ENCODE assay signal across 22 cellular contexts in genomic region chr12:29688914-29689313, GRCh38.
DNase-seq lines count a peak whose midpoint lies in the region; ATAC-seq and TF ChIP-seq lines count a peak whose summit lies in the region.
"Had no signal": no experiment of that assay in that cellular context is flagged by ENCODE, and none has a peak within 500 bp of the region (broad histone marks: within the 10 kb centered on the region; RNA-seq: fewer than 3 reads in every experiment).

No MANE protein-coding gene starts in this region.

- intact Hi-C loops in Right ventricle myocardium inferior (cut with DNase I): no loop called here
- intact Hi-C loops in left ventricle myocardium inferior (cut with micrococcal nuclease): no loop called here
- intact Hi-C loops in left ventricle myocardium superior (cut with micrococcal nuclease): no loop called here
- intact Hi-C loops in tibial artery (cut with DNase I; ENCODE audit: low total_unique reads): no loop called here

- H3K9ac ChIP-seq in BLaER1 treated with 17β-estradiol and CSF1 and Interleukin-3, amounts not matched to agents 10 nM and 100 nM: no peak overlapping the region

- DNase-seq in Right ventricle myocardium inferior (ENCODE audit: missing footprints): no peak
- DNase-seq in left ventricle myocardium inferior: no peak
- DNase-seq in left ventricle myocardium superior: no peak
- no peak for DNase-seq in tibial artery
- DNase-seq in kidney tubule cell (ENCODE audit: low spot score): no peak
- no peak for DNase-seq in NCI-H2196 (lab: John Stamatoyannopoulos, UW; ENCODE audit: unreplicated experiment)
- DNase-seq: 8988T; ACHN; AML-193; BE2C; C1 segment of cervical spinal cord; Calu3; CD4-positive, alpha-beta memory T cell; COR-L47; DMS53; DMS79 treated with DMSO at 0.1 percent for 48 hours; GF-D8; H9 had no signal

- H3K4me3 ChIP-seq in left ventricle myocardium inferior: no peak overlapping the region
- no peak overlapping the region for H3K4me3 ChIP-seq in BLaER1 treated with 17β-estradiol and CSF1 and Interleukin-3, amounts not matched to agents 10 nM and 100 nM
- no peak overlapping the region for H3K4me3 ChIP-seq in tibial artery
- H3K4me3 ChIP-seq: A549, GM23338 had no signal

- H4K20me1 ChIP-seq in BLaER1 treated with 17β-estradiol and CSF1 and Interleukin-3, amounts not matched to agents 10 nM and 100 nM: no peaks in the 10 kb centered on the region

- H3K36me3 ChIP-seq in left ventricle myocardium inferior (no peaks in the 10 kb centered on the region), tibial artery (no peaks in the 10 kb centered on the region)
- peaks cover 0 to 8% (median 0%) of the 10 kb centered on the region in 11 experiments; a peak in 2 of 22 replicates for H3K36me3 ChIP-seq in BLaER1 treated with 17β-estradiol and CSF1 and Interleukin-3, amounts not matched to agents 10 nM and 100 nM
- H3K36me3 ChIP-seq: BE2C had no signal

- ATAC-seq in Right ventricle myocardium inferior (peak; percentile 44), left ventricle myocardium superior (peak; percentile 84)
- ATAC-seq: A549, GM23338, HCT116 had no signal

- TF ChIP-seq CTCF in left ventricle myocardium inferior (IDR thresholded peaks at IDR 0.05; ENCODE audit: borderline replicate concordance) (no peak), tibial artery (IDR thresholded peaks at IDR 0.05) (no peak)

- no peak overlapping the region for H3K27ac ChIP-seq in left ventricle myocardium inferior (replicated peaks)
- peak overlapping the region in 6 of 11 experiments; percentile 2 to 92 (median 84); a peak in 8 of 22 replicates for H3K27ac ChIP-seq in BLaER1 treated with 17β-estradiol and CSF1 and Interleukin-3, amounts not matched to agents 10 nM and 100 nM
- peak overlapping the region; percentile 0 to 16 for H3K27ac ChIP-seq in tibial artery
- H3K27ac ChIP-seq: A549 had no signal

- H3K4me1 ChIP-seq in left ventricle myocardium inferior (peaks cover 30% of the 10 kb centered on the region), tibial artery (peaks cover 0 to 35% (median 11%) of the 10 kb centered on the region in 4 donors)
- H3K4me1 ChIP-seq in BLaER1 treated with 17β-estradiol and CSF1 and Interleukin-3, amounts not matched to agents 10 nM and 100 nM: peaks cover 8 to 58% (median 29%) of the 10 kb centered on the region in 10 experiments
- H3K4me1 ChIP-seq: A549 had no signal

- no peaks in the 10 kb centered on the region for H3K27me3 ChIP-seq in left ventricle myocardium inferior (ENCODE audit: low read depth)
- H3K27me3 ChIP-seq in BLaER1 treated with 17β-estradiol and CSF1 and Interleukin-3, amounts not matched to agents 10 nM and 100 nM: no peaks in the 10 kb centered on the region
- H3K27me3 ChIP-seq in tibial artery: no peaks in the 10 kb centered on the region
- H3K27me3 ChIP-seq: BE2C had no signal

- H3K4me2 ChIP-seq in BLaER1 treated with 17β-estradiol and CSF1 and Interleukin-3, amounts not matched to agents 10 nM and 100 nM: peak overlapping the region in 2 of 11 experiments; percentile 6 to 13; a peak in 1 of 22 replicates
- H3K4me2 ChIP-seq: A549, GM23338 had no signal

- H3K9me3 ChIP-seq in left ventricle myocardium inferior (replicated peaks) (no peaks in the 10 kb centered on the region), tibial artery (no peaks in the 10 kb centered on the region)
- peaks cover 0 to 50% (median 12%) of the 10 kb centered on the region in 11 experiments; a peak in 12 of 22 replicates for H3K9me3 ChIP-seq in BLaER1 treated with 17β-estradiol and CSF1 and Interleukin-3, amounts not matched to agents 10 nM and 100 nM (replicated peaks in 1 of 11)
- H3K9me3 ChIP-seq: A549, BE2C had no signal
